ENCODE assay signal across 9 cellular contexts in the genomic region with DNA sequence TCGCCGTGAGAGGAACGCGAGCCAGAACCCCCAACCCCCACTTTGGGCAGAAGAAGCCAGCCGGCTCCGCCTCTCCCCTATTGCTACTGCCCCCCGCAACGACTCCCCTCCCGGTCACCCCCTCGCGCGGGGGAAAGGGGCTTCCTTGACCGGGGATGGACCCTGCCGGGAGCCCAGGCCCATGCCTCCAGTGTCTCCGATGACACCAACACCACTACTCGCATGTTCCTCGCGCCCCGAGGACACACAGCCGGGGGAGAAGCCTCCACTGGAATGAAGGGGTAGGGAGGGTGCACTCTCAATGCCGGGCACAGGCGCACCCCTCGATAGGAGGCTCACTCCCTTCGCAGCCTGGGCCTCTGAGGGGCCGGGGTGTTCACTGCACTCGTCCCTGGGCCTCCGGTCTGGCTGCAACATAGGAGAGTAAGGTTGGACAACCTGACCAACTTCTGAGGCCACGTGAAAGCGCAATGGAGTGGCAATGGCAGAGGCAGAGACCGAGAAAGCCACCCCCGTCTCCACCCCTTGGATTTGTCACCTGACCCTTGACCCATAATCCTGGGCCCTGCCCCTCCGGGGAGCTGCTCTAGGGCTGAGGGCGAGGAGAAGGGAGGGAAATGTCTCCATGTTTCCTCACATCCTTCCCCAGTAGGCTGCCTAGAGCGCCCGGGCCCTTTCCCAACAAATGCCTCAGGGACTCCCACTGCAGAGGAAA. TPM values are rescaled to one million over a fixed set of nuclear protein-coding genes. Genes with fewer than 3 reads are reported as not detected.
DNase-seq lines count a peak whose midpoint lies in the region; FAIRE-seq and TF ChIP-seq lines count a peak whose summit lies in the region.
"Had no signal": no experiment of that assay in that cellular context is flagged by ENCODE, and none has a peak within 500 bp of the region (broad histone marks: within the 10 kb centered on the region; RNA-seq: fewer than 3 reads in every experiment).

No MANE protein-coding gene starts in this region.

- intact Hi-C loops in kidney (cut with DNase I) = loop anchor here (5.0 to 10.0 kb wide), 2 partner anchors 43 to 176 kb away; no protein-coding TSS in a partner anchor

- peaks cover 0 to 4% of the 10 kb centered on the region in 2 donors for H3K4me1 ChIP-seq in kidney (ENCODE audit: control insufficient read depth in 1 of 2, insufficient read depth in 1 of 2, low read depth in 1 of 2, low read length in 2 of 2)

- TF ChIP-seq CTCF in kidney (IDR thresholded peaks at IDR 0.05; ENCODE audit: borderline replicate concordance, extremely low read depth, insufficient read depth) = no peak

- H3K4me1 Mint-ChIP-seq in activated naive CD8-positive, alpha-beta T cell (ENCODE audit: low read depth) = peaks cover 33% of the 10 kb centered on the region

- FAIRE-seq in kidney (lab: Jason Lieb, UNC) = no peak
- no peak for FAIRE-seq in RCC 7860 (lab: Jason Lieb, UNC)

- H3K9me3 Mint-ChIP-seq in activated naive CD8-positive, alpha-beta T cell (ENCODE audit: low read depth) = no peaks in the 10 kb centered on the region

- no peaks in the 10 kb centered on the region for H3K36me3 Mint-ChIP-seq in activated naive CD8-positive, alpha-beta T cell

- no peaks in the 10 kb centered on the region for H3K36me3 ChIP-seq in kidney (ENCODE audit: control insufficient read depth in 1 of 2, insufficient read depth in 2 of 2, low read length in 2 of 2)

- H3K4me3 Mint-ChIP-seq in activated naive CD8-positive, alpha-beta T cell = peak overlapping the region; percentile 83

- H3K27me3 Mint-ChIP-seq in activated naive CD8-positive, alpha-beta T cell = peaks cover 46% of the 10 kb centered on the region

- H3K27ac Mint-ChIP-seq in activated naive CD8-positive, alpha-beta T cell = no peak overlapping the region

- peak in 2 of 3 experiments; percentile 38 to 55 for DNase-seq in NCI-H1417 (lab: John Stamatoyannopoulos, UW)
- DNase-seq in NCI-H1417 treated with DMSO at 0.1 percent for 48 hours (lab: John Stamatoyannopoulos, UW) = no peak
- peak; percentile 77 for DNase-seq in kidney
- DNase-seq in substantia nigra (lab: John Stamatoyannopoulos, UW) = peak in 3 of 49 donors; percentile 28 to 48 (median 46)
- no peak for DNase-seq in RCC 7860 (ENCODE audit: low spot score)
- DNase-seq in iPS-NIHi11 (ENCODE audit: low spot score) = no peak
- DNase-seq in NOMO-1 treated with dmso at 0.1 percent for 144 hours (lab: John Stamatoyannopoulos, UW; ENCODE audit: unreplicated experiment) = no peak

- no peak overlapping the region for H3K9ac ChIP-seq in kidney (ENCODE audit: low read length in 2 of 2)

- H3K9me3 ChIP-seq in kidney (ENCODE audit: control insufficient read depth in 1 of 2, low read length in 2 of 2) = no peaks in the 10 kb centered on the region

- H3K4me3 ChIP-seq in kidney (ENCODE audit: low read length in 2 of 2) = peak overlapping the region in 1 of 2 donors; percentile 39

- no peak overlapping the region for H3K27ac ChIP-seq in kidney (ENCODE audit: low read depth in 2 of 2, low read length in 2 of 2)
- H3K27ac ChIP-seq in substantia nigra (ENCODE audit: low read depth, low read length, poor library complexity, severe bottlenecking) = peak overlapping the region; percentile 40

RNA-seq across cellular contexts. Expression of a gene that starts 1.0 kb away (rescaled TPM):
- 3.7 TPM for total RNA-seq in kidney
- polyA plus RNA-seq in kidney (ENCODE audit: insufficient read depth, low read depth, low replicate concordance) = 1.7 TPM
- polyA plus RNA-seq: AG04450 had no signal

RNA-seq across cellular contexts. Expression of a gene that starts 21.4 kb away (rescaled TPM):
- total RNA-seq in kidney = 21.9 TPM
- polyA plus RNA-seq in kidney (ENCODE audit: insufficient read depth, low read depth, low replicate concordance) = 73.8 TPM

RNA-seq across cellular contexts. Expression of a gene that starts 29.8 kb away (rescaled TPM):
- total RNA-seq in kidney = 92.0 TPM
- polyA plus RNA-seq in kidney (ENCODE audit: insufficient read depth, low read depth, low replicate concordance) = 175 TPM

RNA-seq across cellular contexts. Expression of a gene that starts 38.3 kb away (rescaled TPM):
- total RNA-seq in kidney = not detected
- polyA plus RNA-seq in kidney (ENCODE audit: insufficient read depth, low read depth, low replicate concordance) = not detected
- polyA plus RNA-seq: AG04450 had no signal

RNA-seq across cellular contexts. Expression of a gene that starts 47.1 kb away (rescaled TPM):
- 40.6 TPM for total RNA-seq in kidney
- polyA plus RNA-seq in kidney (ENCODE audit: insufficient read depth, low read depth, low replicate concordance) = 43.3 TPM

Comparison
In these comparisons a context has a peak if more than half of its experiments do, and no peak if none do; other contexts are left out.
1. DNase-seq: peak in NCI-H1417 (2 of 3) and kidney (single experiment); none in NCI-H1417 treated with DMSO at 0.1 percent for 48 hours (single experiment), RCC 7860 (single experiment), iPS-NIHi11 (single experiment) and NOMO-1 treated with dmso at 0.1 percent for 144 hours (single experiment).